In the genomic region with DNA sequence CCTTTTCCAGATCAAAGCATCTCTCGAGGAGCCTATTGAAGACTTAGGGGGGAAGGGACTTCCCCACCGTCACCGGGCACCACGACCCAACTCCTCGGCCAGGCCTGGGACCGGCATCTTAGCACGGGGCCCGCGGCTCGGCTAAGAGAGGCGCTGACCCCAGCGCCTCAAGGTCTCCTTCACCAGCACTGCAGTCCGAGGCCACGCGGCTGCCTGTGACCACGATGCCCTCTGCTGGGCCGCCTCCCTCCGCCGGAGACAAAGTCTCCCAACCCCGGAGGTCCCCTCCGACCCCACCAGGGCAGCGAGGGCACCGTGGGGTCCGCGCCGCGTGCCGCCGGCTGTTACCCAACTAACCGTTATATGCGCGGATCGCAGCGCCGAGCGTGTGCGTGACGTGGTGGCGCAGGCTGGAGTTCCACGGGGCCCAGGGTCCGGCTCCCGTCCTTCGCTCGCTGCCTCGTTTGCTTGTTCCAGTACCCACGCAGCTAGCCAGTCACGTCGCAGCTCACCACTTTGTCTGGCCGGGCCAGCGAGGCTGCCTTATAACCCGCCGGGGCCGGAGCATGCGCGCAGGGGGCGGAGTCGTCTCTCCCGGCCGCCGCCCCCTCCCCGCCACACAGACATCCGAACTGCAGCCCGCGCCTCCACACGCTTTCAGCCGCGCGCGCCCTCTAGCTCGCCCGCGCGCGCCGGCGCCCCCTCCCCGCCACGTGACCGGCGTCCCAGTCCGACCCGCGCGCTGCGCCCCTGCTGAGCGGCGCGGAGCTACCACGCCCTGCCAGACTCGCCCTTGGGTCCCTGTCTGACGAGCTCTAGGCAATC, we compare ENCODE assay signal across 8 cellular contexts. TPM values are rescaled to one million over a fixed set of nuclear protein-coding genes. Genes with fewer than 3 reads are reported as not detected.
DNase-seq lines count a peak whose midpoint lies in the region; ATAC-seq and TF ChIP-seq lines count a peak whose summit lies in the region.

A gene with protein sequence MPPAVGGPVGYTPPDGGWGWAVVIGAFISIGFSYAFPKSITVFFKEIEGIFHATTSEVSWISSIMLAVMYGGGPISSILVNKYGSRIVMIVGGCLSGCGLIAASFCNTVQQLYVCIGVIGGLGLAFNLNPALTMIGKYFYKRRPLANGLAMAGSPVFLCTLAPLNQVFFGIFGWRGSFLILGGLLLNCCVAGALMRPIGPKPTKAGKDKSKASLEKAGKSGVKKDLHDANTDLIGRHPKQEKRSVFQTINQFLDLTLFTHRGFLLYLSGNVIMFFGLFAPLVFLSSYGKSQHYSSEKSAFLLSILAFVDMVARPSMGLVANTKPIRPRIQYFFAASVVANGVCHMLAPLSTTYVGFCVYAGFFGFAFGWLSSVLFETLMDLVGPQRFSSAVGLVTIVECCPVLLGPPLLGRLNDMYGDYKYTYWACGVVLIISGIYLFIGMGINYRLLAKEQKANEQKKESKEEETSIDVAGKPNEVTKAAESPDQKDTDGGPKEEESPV (minus strand): TSS at position 519 of the 825 bp plus-strand sequence. CDS start 26,888 bp downstream, outside the sequence.

- intact Hi-C loops in sciatic nerve (cut with DNase I) = no loop called here

- ATAC-seq in GM18520 (IDR thresholded peaks at IDR 0.05; ENCODE audit: unreplicated experiment) (peak; percentile 55), HG03060 (IDR thresholded peaks at IDR 0.05; ENCODE audit: low read depth, unreplicated experiment) (peak; percentile 31), sciatic nerve (peak; percentile 96)

- peak within 1 kb of the TSS; percentile 86 for H3K4me3 ChIP-seq in astrocyte of the spinal cord (ENCODE audit: low read depth, low read length)

- peak; percentile 56 for DNase-seq in 8988T
- DNase-seq in NCI-H2081 treated with DMSO at 0.1 percent for 48 hours (lab: John Stamatoyannopoulos, UW) = peak; percentile 37
- DNase-seq in T1000 (lab: John Stamatoyannopoulos, UW) = peak; percentile 89
- peak; percentile 95 for DNase-seq in astrocyte of the spinal cord (ENCODE audit: low read depth, low spot score)
- peak; percentile 59 to 98 (median 91) for DNase-seq in hypothalamus (lab: John Stamatoyannopoulos, UW)
- DNase-seq in sciatic nerve (ENCODE audit: low spot score) = peak; percentile 95

- in situ Hi-C loops in astrocyte of the spinal cord (cut with HindIII; ENCODE audit: low sequenced_read_pairs) = no loop called here

- peak; percentile 32 for TF ChIP-seq CTCF in astrocyte of the spinal cord (IDR thresholded peaks at IDR 0.05; ENCODE audit: low read depth, low read length)

RNA-seq across cellular contexts. Expression of the gene that starts here (rescaled TPM):
- total RNA-seq in sciatic nerve = 17.4 TPM

Comparison
In these comparisons a context has a peak if more than half of its experiments do, and no peak if none do; other contexts are left out.
1. Peak in every context shown above with its lines: DNase-seq, ATAC-seq and H3K4me3 ChIP-seq.
2. DNase-seq: peak in every context shown above with its lines; median percentile 95 in astrocyte of the spinal cord; 95 in sciatic nerve; 91 in hypothalamus; 89 in T1000; 56 in 8988T; 37 in NCI-H2081 treated with DMSO at 0.1 percent for 48 hours.
3. ATAC-seq: peak in every context shown above with its lines; median percentile 96 in sciatic nerve; 55 in GM18520; 31 in HG03060.